27 cellular contexts compared by ENCODE assay signal in the genomic region with DNA sequence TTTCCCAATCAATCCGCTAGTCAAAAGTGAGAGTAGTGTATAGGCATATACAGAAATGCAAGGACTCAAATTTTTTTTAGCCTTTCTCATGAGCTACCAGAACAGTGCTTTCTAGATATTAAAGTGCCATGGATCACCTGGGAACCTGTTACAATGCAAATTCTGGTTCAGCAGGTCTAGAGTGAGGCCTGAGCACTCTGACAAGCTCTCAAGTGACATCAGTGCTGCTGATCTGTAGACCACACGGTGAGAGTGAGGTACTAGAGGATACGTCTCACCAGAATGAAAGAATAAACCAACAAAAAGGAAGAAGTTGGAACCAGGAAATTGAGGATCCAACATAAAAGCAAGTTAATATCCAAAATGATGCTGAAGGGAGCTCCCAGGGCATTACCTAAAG. TPM values are rescaled to one million over a fixed set of nuclear protein-coding genes. Genes with fewer than 3 reads are reported as not detected.
"Had no signal": no experiment of that assay in that cellular context is flagged by ENCODE, and none has a peak within 500 bp of the region (broad histone marks: within the 10 kb centered on the region; RNA-seq: fewer than 3 reads in every experiment).

No MANE protein-coding gene starts in this region.

- H3K27ac ChIP-seq: adrenal gland, breast epithelium, esophagus muscularis mucosa, hepatocyte, lower lobe of right lung, neutrophil, pancreas, right lobe of liver, suprapubic skin had no signal

- H3K4me3 ChIP-seq: adrenal gland, breast epithelium, esophagus muscularis mucosa, hepatocyte, lower lobe of right lung, pancreas, right lobe of liver, suprapubic skin had no signal

- H2AFZ ChIP-seq: hepatocyte had no signal

- H3K36me3 ChIP-seq: adrenal gland, breast epithelium, esophagus muscularis mucosa, lower lobe of right lung, neutrophil, pancreas, right lobe of liver, suprapubic skin had no signal

- H3K4me2 ChIP-seq: hepatocyte had no signal

- H3K27me3 ChIP-seq: adrenal gland, breast epithelium, hepatocyte, neutrophil, pancreas, right lobe of liver, suprapubic skin had no signal

- H3K79me2 ChIP-seq: hepatocyte had no signal

- H3K9me3 ChIP-seq: adrenal gland, esophagus muscularis mucosa, lower lobe of right lung, neutrophil, pancreas, right lobe of liver, suprapubic skin had no signal

- FAIRE-seq: astrocyte, islet of Langerhans, pancreas, TTC549 had no signal

- DNase-seq: activated CD4-positive, alpha-beta T cell treated with anti-CD3 and anti-CD28 coated beads, Interleukin-2, amount 50 U/mL, for 4 hours; activated gamma-delta T cell treated with Interleukin-2 at 50 U/mL for 16 hours; adrenal gland; cerebellar nuclear complex; effector CD4-positive, alpha-beta T cell; left cardiac atrium; lower lobe of right lung; pancreas; right lobe of liver; small intestine; stimulated activated CD4-positive, alpha-beta T cell treated with anti-CD3 and anti-CD28 coated beads, Interleukin-15, amount 100 ng/mL, for 24 hours; stimulated activated CD4-positive, alpha-beta T cell treated with anti-CD3 and anti-CD28 coated beads, Interleukin-2, amount 100 ng/mL, for 48 hours; stimulated activated naive CD8-positive, alpha-beta T cell treated with anti-CD3 and anti-CD28 coated beads, Interleukin-15, amount 100 ng/mL, for 72 hours; trophoblast cell had no signal

- H3K4me1 ChIP-seq: adrenal gland, breast epithelium, esophagus muscularis mucosa, pancreas, right lobe of liver had no signal

- ATAC-seq: activated naive CD4-positive, alpha-beta T cell treated with anti-CD3 and anti-CD28 coated beads, Interleukin-2, amount 50 U/mL, for 72 hours; left cardiac atrium; natural killer cell treated with Interleukin-12 subunit alpha and Interleukin-12 subunit beta and Interleukin-15 and Interleukin-18, amount 100 ng/mL, for 72 hours; right lobe of liver; stimulated activated naive CD8-positive, alpha-beta T cell treated with anti-CD3 and anti-CD28 coated beads, Interleukin-15, amount 100 ng/mL, for 72 hours had no signal

RNA-seq across cellular contexts. Expression of a gene that starts 16.0 kb away (rescaled TPM):
- total RNA-seq: activated CD8-positive, alpha-beta memory T cell treated with anti-CD3 and anti-CD28 coated beads for 36 hours; activated naive CD4-positive, alpha-beta T cell treated with anti-CD3 and anti-CD28 coated beads, Interleukin-2, amount 50 U/mL, for 72 hours; activated T-helper 1 cell treated with anti-CD3 and anti-CD28 coated beads, Interleukin-12 subunit alpha, Interleukin-12 subunit beta, Interleukin-2, Interleukin-4 antibody, amounts not matched to agents 30 ng/mL and 10 ng/mL and 1 ng/mL, durations not matched to agents 14 hours and 24 hours and 36 hours; astrocyte; breast epithelium; esophagus muscularis mucosa; left cardiac atrium; lower lobe of right lung; natural killer cell treated with Interleukin-12 subunit alpha and Interleukin-12 subunit beta and Interleukin-15 and Interleukin-18, amount 100 ng/mL, for 72 hours; right lobe of liver; T-helper 2 cell treated with Interferon-gamma antibody and Interleukin-4, amounts not matched to agents 100 ng/mL and 5 ng/mL, for 36 hours had no signal
- polyA plus RNA-seq: hepatocyte had no signal

RNA-seq across cellular contexts. Expression of a gene that starts 46.1 kb away (rescaled TPM):
- total RNA-seq: activated CD8-positive, alpha-beta memory T cell treated with anti-CD3 and anti-CD28 coated beads for 36 hours; activated naive CD4-positive, alpha-beta T cell treated with anti-CD3 and anti-CD28 coated beads, Interleukin-2, amount 50 U/mL, for 72 hours; activated T-helper 1 cell treated with anti-CD3 and anti-CD28 coated beads, Interleukin-12 subunit alpha, Interleukin-12 subunit beta, Interleukin-2, Interleukin-4 antibody, amounts not matched to agents 30 ng/mL and 10 ng/mL and 1 ng/mL, durations not matched to agents 14 hours and 24 hours and 36 hours; natural killer cell treated with Interleukin-12 subunit alpha and Interleukin-12 subunit beta and Interleukin-15 and Interleukin-18, amount 100 ng/mL, for 72 hours; right lobe of liver; T-helper 2 cell treated with Interferon-gamma antibody and Interleukin-4, amounts not matched to agents 100 ng/mL and 5 ng/mL, for 36 hours had no signal
